ENCODE assay signal across 8 cellular contexts in genomic region chr12:54749191-54749818, GRCh38.
DNase-seq lines count a peak whose midpoint lies in the region; ATAC-seq and TF ChIP-seq lines count a peak whose summit lies in the region.

No MANE protein-coding gene starts in this region.

- H3K9me2 ChIP-seq in PC-3 (replicated peaks; ENCODE audit: low read length) = no peaks in the 10 kb centered on the region

- no peaks in the 10 kb centered on the region for H3K9me3 ChIP-seq in PC-3 (ENCODE audit: low read length)

- H3K4me2 ChIP-seq in PC-3 (ENCODE audit: low read length) = no peak overlapping the region

- BruUV-seq in PC-3 (replicated peaks; lab: Mats Ljungman, UMichigan) = no TSS peak

- ATAC-seq in HG03439 (IDR thresholded peaks at IDR 0.05; ENCODE audit: unreplicated experiment) (peak; percentile 69), PC-3 (peak; percentile 73)
- peak; percentile 70 for ATAC-seq in stimulated activated effector memory CD8-positive, alpha-beta T cell treated with anti-CD3 and anti-CD28 coated beads, Interleukin-12 subunit alpha, Interleukin-12 subunit beta, amount 100 ng/mL, for 72 hours

- DNase-seq in CD14-positive monocyte (ENCODE audit: low spot score) (no peak), GM13976 (ENCODE audit: low spot score) (peak; percentile 51), PC-3 (peak; percentile 65), amniotic stem cell (lab: John Stamatoyannopoulos, UW) (peak; percentile 6), iPS-NIHi11 (ENCODE audit: low spot score) (peak; percentile 60), KG1 (lab: John Stamatoyannopoulos, UW) (no peak)
- DNase-seq in stimulated activated effector memory CD8-positive, alpha-beta T cell treated with anti-CD3 and anti-CD28 coated beads, Interleukin-12 subunit alpha, Interleukin-12 subunit beta, amount 100 ng/mL, for 72 hours (ENCODE audit: low spot score in 2 of 2) = peak in 1 of 2 donors; percentile 11

- POLR2A ChIA-PET in PC-3 (lab: Charles Lee; ENCODE audit: unreplicated experiment) = no interaction called here

- H3K27me3 Mint-ChIP-seq in CD14-positive monocyte (ENCODE audit: low read depth in 3 of 3) = peaks cover 0 to 4% (median 0%) of the 10 kb centered on the region in 3 donors

- H3K4me1 Mint-ChIP-seq in CD14-positive monocyte = peaks cover 11% of the 10 kb centered on the region
- H3K4me1 Mint-ChIP-seq in stimulated activated effector memory CD8-positive, alpha-beta T cell treated with anti-CD3 and anti-CD28 coated beads, Interleukin-12 subunit alpha, Interleukin-12 subunit beta, amount 100 ng/mL, for 72 hours = peaks cover 12% of the 10 kb centered on the region

- H3K27ac Mint-ChIP-seq in CD14-positive monocyte = no peak overlapping the region
- H3K27ac Mint-ChIP-seq in stimulated activated effector memory CD8-positive, alpha-beta T cell treated with anti-CD3 and anti-CD28 coated beads, Interleukin-12 subunit alpha, Interleukin-12 subunit beta, amount 100 ng/mL, for 72 hours = no peak overlapping the region

- CTCF ChIA-PET in PC-3 (lab: Charles Lee) = interaction anchor here (1.1 kb wide), 1 partner anchor 244 kb away, joined by 3 read pairs; no protein-coding TSS in a partner anchor

- no peak overlapping the region for H3K4me3 Mint-ChIP-seq in CD14-positive monocyte
- no peak overlapping the region for H3K4me3 Mint-ChIP-seq in stimulated activated effector memory CD8-positive, alpha-beta T cell treated with anti-CD3 and anti-CD28 coated beads, Interleukin-12 subunit alpha, Interleukin-12 subunit beta, amount 100 ng/mL, for 72 hours

- H3K4me3 ChIP-seq in PC-3 (ENCODE audit: low read length) = no peak overlapping the region

- in situ Hi-C loops in GM13976 (cut with MboI; ENCODE audit: low sequenced_read_pairs, unreplicated experiment) = loop anchor here (25.0 kb wide), 1 partner anchor 213 kb away; no protein-coding TSS in a partner anchor

- H3K79me2 ChIP-seq in PC-3 (ENCODE audit: low read length) = no peaks in the 10 kb centered on the region

- no peak overlapping the region for H3K27ac ChIP-seq in PC-3 (ENCODE audit: low read length)

- H3K36me3 ChIP-seq in PC-3 (ENCODE audit: low read depth, low read length) = no peaks in the 10 kb centered on the region

- H3F3A ChIP-seq in PC-3 (ENCODE audit: low read length, unreplicated experiment) = no peaks in the 10 kb centered on the region

- peaks cover 12% of the 10 kb centered on the region; the same call in 1 of the 2 replicates for H3K27me3 ChIP-seq in PC-3 (ENCODE audit: low read length)

- TF ChIP-seq CTCF in CD14-positive monocyte (IDR thresholded peaks at IDR 0.05) (peak; percentile 78), GM13976 (IDR thresholded peaks at IDR 0.05; ENCODE audit: borderline replicate concordance, control extremely low read depth, extremely low read depth, insufficient read depth, missing control alignments) (peak; percentile 73), PC-3 (conservative IDR thresholded peaks at IDR 0.05; ENCODE audit: low read depth, low read length) (peak; percentile 88)

- no peaks in the 10 kb centered on the region for H3K4me1 ChIP-seq in PC-3 (ENCODE audit: insufficient read depth, low read length)

- H4K20me1 ChIP-seq in PC-3 (ENCODE audit: low read length) = no peaks in the 10 kb centered on the region

- H3K9ac ChIP-seq in PC-3 (ENCODE audit: low read length) = no peak overlapping the region

- no peaks in the 10 kb centered on the region for H3K36me3 Mint-ChIP-seq in CD14-positive monocyte
- H3K36me3 Mint-ChIP-seq in stimulated activated effector memory CD8-positive, alpha-beta T cell treated with anti-CD3 and anti-CD28 coated beads, Interleukin-12 subunit alpha, Interleukin-12 subunit beta, amount 100 ng/mL, for 72 hours = no peaks in the 10 kb centered on the region

- intact Hi-C loops in CD14-positive monocyte (cut with micrococcal nuclease) = loop anchor here in 1 of 2 donors (2.0 kb wide), 1 partner anchor 209 kb away; no protein-coding TSS in a partner anchor
- intact Hi-C loops in PC-3 (cut with micrococcal nuclease) = loop anchor here (1.0 kb wide), 3 partner anchors 105 to 394 kb away; partner anchors contain the start of gene MUCL1

- no peak overlapping the region for H2AFZ ChIP-seq in PC-3 (ENCODE audit: low read length)

- peaks cover 0 to 3% (median 1%) of the 10 kb centered on the region in 7 donors for H3K9me3 Mint-ChIP-seq in CD14-positive monocyte
- no peaks in the 10 kb centered on the region for H3K9me3 Mint-ChIP-seq in stimulated activated effector memory CD8-positive, alpha-beta T cell treated with anti-CD3 and anti-CD28 coated beads, Interleukin-12 subunit alpha, Interleukin-12 subunit beta, amount 100 ng/mL, for 72 hours

Comparison
In these comparisons a context has a peak if more than half of its experiments do, and no peak if none do; other contexts are left out.
1. DNase-seq: peak in GM13976 (single experiment), PC-3 (single experiment), amniotic stem cell (single experiment) and iPS-NIHi11 (single experiment); none in CD14-positive monocyte (single experiment) and KG1 (single experiment).
2. Peak in every context shown above with its lines, with median percentiles within 50 percentile points of each other: CTCF ChIP-seq and ATAC-seq.